ENCODE assay signal across 9 cellular contexts in the genomic region with DNA sequence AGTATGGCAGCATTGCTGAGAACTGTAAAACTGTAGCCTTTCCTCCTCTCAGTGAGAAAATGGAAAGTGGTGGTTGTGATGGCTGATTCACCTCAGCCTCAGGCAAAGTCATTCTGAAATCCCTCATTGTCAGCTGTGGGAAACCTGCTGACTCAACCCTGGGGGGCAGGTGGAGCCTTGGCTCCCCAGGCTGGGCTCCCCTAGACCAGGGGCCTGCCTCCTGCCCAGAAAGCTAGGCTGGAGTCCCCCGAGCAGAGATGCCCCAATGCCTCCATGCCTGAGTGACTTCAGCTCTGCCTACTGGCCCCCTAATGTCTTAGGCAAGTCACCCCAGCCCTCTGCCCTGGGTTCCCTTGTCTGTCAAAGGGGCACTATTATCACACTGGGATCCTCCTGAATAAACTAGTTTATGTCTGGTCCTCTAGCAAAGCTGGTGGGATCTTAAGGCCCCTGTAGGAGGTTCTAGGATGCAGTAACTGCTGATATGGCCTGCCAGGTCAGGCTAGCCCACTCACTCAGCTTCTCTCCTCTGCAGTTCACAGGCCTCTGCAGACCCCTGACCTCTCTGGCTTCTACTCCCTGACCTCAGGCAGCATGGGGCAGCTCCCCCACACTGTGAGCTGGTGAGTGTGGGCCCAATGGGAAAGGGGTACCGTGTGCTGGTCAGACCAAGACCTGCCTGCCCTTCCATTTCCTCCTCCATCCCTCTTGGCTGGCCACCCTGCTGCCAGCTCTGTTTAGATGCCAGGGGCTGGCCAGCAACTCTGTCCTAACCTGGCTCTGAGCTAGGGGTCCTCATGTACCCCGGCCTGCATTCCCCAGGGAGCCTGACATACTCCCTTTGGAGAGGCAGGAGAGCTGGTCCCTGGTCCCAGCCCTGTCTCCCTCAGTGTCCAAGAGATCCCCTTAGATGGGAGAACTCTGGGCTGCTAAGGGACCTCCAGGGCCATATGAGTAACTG. TPM values are rescaled to one million over a fixed set of nuclear protein-coding genes. Genes with fewer than 3 reads are reported as not detected.
DNase-seq lines count a peak whose midpoint lies in the region; ATAC-seq and TF ChIP-seq lines count a peak whose summit lies in the region.
"Had no signal": no experiment of that assay in that cellular context is flagged by ENCODE, and none has a peak within 500 bp of the region (broad histone marks: within the 10 kb centered on the region; RNA-seq: fewer than 3 reads in every experiment).

No MANE protein-coding gene starts in this region.

- H3K9me3 Mint-ChIP-seq in activated naive CD8-positive, alpha-beta T cell treated with anti-CD3 and anti-CD28 coated beads for 36 hours: no peaks in the 10 kb centered on the region

- peaks cover 24% of the 10 kb centered on the region for H3K4me1 ChIP-seq in osteoblast (ENCODE audit: insufficient read depth, low read length)
- H3K4me1 ChIP-seq: HAP-1 had no signal

- H3K9me3 ChIP-seq in MG63: no peaks in the 10 kb centered on the region
- H3K9me3 ChIP-seq in osteoblast (ENCODE audit: low read depth, low read length): no peaks in the 10 kb centered on the region
- H3K9me3 ChIP-seq: HAP-1 had no signal

- peaks cover 87% of the 10 kb centered on the region for H3K36me3 ChIP-seq in MG63
- H3K36me3 ChIP-seq in osteoblast (ENCODE audit: insufficient read depth, low read length): peaks cover 56% of the 10 kb centered on the region

- peaks cover 75% of the 10 kb centered on the region for H3K4me1 Mint-ChIP-seq in activated naive CD8-positive, alpha-beta T cell treated with anti-CD3 and anti-CD28 coated beads for 36 hours

- peak overlapping the region; percentile 89 for H3K27ac Mint-ChIP-seq in activated naive CD8-positive, alpha-beta T cell treated with anti-CD3 and anti-CD28 coated beads for 36 hours

- H3K4me3 Mint-ChIP-seq in activated naive CD8-positive, alpha-beta T cell treated with anti-CD3 and anti-CD28 coated beads for 36 hours: no peak overlapping the region

- H3K27me3 ChIP-seq in MG63 (no peaks in the 10 kb centered on the region), osteoblast (ENCODE audit: insufficient read depth, low read length) (no peaks in the 10 kb centered on the region)

- peaks cover 50% of the 10 kb centered on the region for H3K36me3 Mint-ChIP-seq in activated naive CD8-positive, alpha-beta T cell treated with anti-CD3 and anti-CD28 coated beads for 36 hours

- ATAC-seq in GM21576 (IDR thresholded peaks at IDR 0.05; ENCODE audit: unreplicated experiment): peak; percentile 72

- peaks cover 52% of the 10 kb centered on the region for H4K20me1 ChIP-seq in osteoblast (ENCODE audit: insufficient read depth, low read length)

- no peaks in the 10 kb centered on the region for H3K27me3 Mint-ChIP-seq in activated naive CD8-positive, alpha-beta T cell treated with anti-CD3 and anti-CD28 coated beads for 36 hours

- H2AFZ ChIP-seq in osteoblast (ENCODE audit: low read length): no peak overlapping the region

- H3K4me3 ChIP-seq in MG63 (no peak overlapping the region), osteoblast (ENCODE audit: insufficient read depth, low read length) (no peak overlapping the region)
- H3K4me3 ChIP-seq: HAP-1 had no signal

- TF ChIP-seq CTCF in osteoblast (IDR thresholded peaks at IDR 0.05; ENCODE audit: extremely low read depth, low read depth, low read length): no peak

- DNase-seq in GM03348 (ENCODE audit: low spot score): peak; percentile 48
- peak; percentile 51 for DNase-seq in MG63
- DNase-seq in activated naive CD8-positive, alpha-beta T cell treated with anti-CD3 and anti-CD28 coated beads for 36 hours: peak; percentile 83
- DNase-seq in osteoblast (ENCODE audit: insufficient read length, low spot score, missing footprints): peak; percentile 76
- DNase-seq in GM19240 (ENCODE audit: insufficient read length, low spot score): no peak
- no peak for DNase-seq in NCI-H2107 treated with DMSO at 0.1 percent for 48 hours (lab: John Stamatoyannopoulos, UW; ENCODE audit: unreplicated experiment)
- no peak for DNase-seq in NCI-H187 (lab: John Stamatoyannopoulos, UW)

- H3K27ac ChIP-seq in osteoblast (ENCODE audit: low read depth, low read length): peak overlapping the region; percentile 81

- H3K79me2 ChIP-seq in osteoblast (ENCODE audit: insufficient read depth, low read length): peaks cover 67% of the 10 kb centered on the region

- H3K4me2 ChIP-seq in osteoblast (ENCODE audit: insufficient read depth, low read length): no peak overlapping the region

RNA-seq across cellular contexts. Expression of gene TCF7, which starts 24.2 kb away (rescaled TPM):
- 8.9 and 12.0 TPM in 2 replicates for total RNA-seq in MG63 (2014; rRNA removed; shearing (Covaris generic); ENCODE audit: low replicate concordance)
- 10 to 100 TPM; 66.4 to 68.7 TPM for total RNA-seq in activated naive CD8-positive, alpha-beta T cell treated with anti-CD3 and anti-CD28 coated beads for 36 hours
- total RNA-seq in osteoblast: 2.9 and 3.3 TPM in 2 replicates

RNA-seq across cellular contexts. Expression of gene SKP1, which starts 38.1 kb away (rescaled TPM):
- total RNA-seq in MG63 (2014; rRNA removed; shearing (Covaris generic); ENCODE audit: low replicate concordance): 939 and 1,191 TPM in 2 replicates
- 100 to 1,000 TPM; 253 to 260 TPM for total RNA-seq in activated naive CD8-positive, alpha-beta T cell treated with anti-CD3 and anti-CD28 coated beads for 36 hours
- 123 and 145 TPM in 2 replicates for total RNA-seq in osteoblast

Comparison
In these comparisons a context has a peak if more than half of its experiments do, and no peak if none do; other contexts are left out.
1. DNase-seq: peak in GM03348 (single experiment), MG63 (single experiment), activated naive CD8-positive, alpha-beta T cell treated with anti-CD3 and anti-CD28 coated beads for 36 hours (single experiment) and osteoblast (single experiment); none in GM19240 (single experiment), NCI-H2107 treated with DMSO at 0.1 percent for 48 hours (single experiment) and NCI-H187 (0 of 2).